Comparison of ENCODE assay signal across 23 cellular contexts in the genomic region with DNA sequence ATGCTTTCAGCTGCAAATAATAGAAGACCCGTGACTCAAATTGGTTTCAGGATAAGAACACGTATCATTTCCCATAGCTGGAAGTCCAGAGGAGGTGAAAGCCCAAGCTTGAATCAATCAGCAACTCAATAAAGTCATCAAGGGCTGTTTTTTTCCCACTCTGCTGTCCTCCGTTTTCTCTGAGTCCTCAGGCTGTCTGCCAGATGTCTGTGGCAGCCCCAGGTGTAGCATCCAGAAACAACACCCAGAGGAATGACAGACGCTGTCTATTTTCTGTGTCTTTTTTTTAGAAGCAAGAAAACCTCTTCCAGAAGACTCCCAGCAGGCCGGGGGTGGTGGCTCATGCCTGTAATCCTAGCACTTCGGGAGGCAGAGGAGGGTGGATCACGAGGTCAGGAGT.
"Had no signal": no experiment of that assay in that cellular context is flagged by ENCODE, and none has a peak within 500 bp of the region (broad histone marks: within the 10 kb centered on the region; RNA-seq: fewer than 3 reads in every experiment).

No MANE protein-coding gene starts in this region.

- H3K4me3 ChIP-seq: gastrocnemius medialis, heart right ventricle, left ventricle myocardium inferior, lung, neural progenitor cell, pancreas, tibial artery, upper lobe of right lung, vagina had no signal

- H3K4me1 Mint-ChIP-seq: neural progenitor cell had no signal

- H3K4me3 Mint-ChIP-seq: natural killer cell treated with Interleukin-12 subunit alpha and Interleukin-12 subunit beta and Interleukin-15 and Interleukin-18, amount 100 ng/mL, for 72 hours; neural progenitor cell; stimulated activated effector memory CD8-positive, alpha-beta T cell treated with anti-CD3 and anti-CD28 coated beads, Interleukin-12 subunit alpha, Interleukin-12 subunit beta, amount 100 ng/mL, for 72 hours; stimulated activated naive CD8-positive, alpha-beta T cell treated with anti-CD3 and anti-CD28 coated beads, Interleukin-15, Interleukin-2, amounts not matched to agents 100 ng/mL and 50 ng/mL, for 24 hours had no signal

- H3K9ac ChIP-seq: neural progenitor cell had no signal

- H3K27ac Mint-ChIP-seq: natural killer cell treated with Interleukin-12 subunit alpha and Interleukin-12 subunit beta and Interleukin-15 and Interleukin-18, amount 100 ng/mL, for 72 hours; neural progenitor cell; progenitor cell of endocrine pancreas; stimulated activated effector memory CD8-positive, alpha-beta T cell treated with anti-CD3 and anti-CD28 coated beads, Interleukin-12 subunit alpha, Interleukin-12 subunit beta, amount 100 ng/mL, for 72 hours; stimulated activated naive CD8-positive, alpha-beta T cell treated with anti-CD3 and anti-CD28 coated beads, Interleukin-15, Interleukin-2, amounts not matched to agents 100 ng/mL and 50 ng/mL, for 24 hours had no signal

- H3K27me3 ChIP-seq: gastrocnemius medialis, heart right ventricle, neural progenitor cell, pancreas, tibial artery, upper lobe of right lung, vagina had no signal

- DNase-seq: effector CD8-positive, alpha-beta T cell; gastrocnemius medialis; heart right ventricle; left ventricle myocardium inferior; mesenchymal stem cell; midbrain; nucleus accumbens; pancreas; right cardiac atrium; stimulated activated CD4-positive, alpha-beta T cell treated with anti-CD3 and anti-CD28 coated beads, Interleukin-12 subunit alpha, Interleukin-12 subunit beta, amount 100 ng/mL, for 4 hours; tibial artery; upper lobe of right lung had no signal

- FAIRE-seq: colon, endometrium, keratinocyte, pancreas, small intestine had no signal

- H3K36me3 Mint-ChIP-seq: stimulated activated effector memory CD8-positive, alpha-beta T cell treated with anti-CD3 and anti-CD28 coated beads, Interleukin-12 subunit alpha, Interleukin-12 subunit beta, amount 100 ng/mL, for 72 hours had no signal

- H3K27ac ChIP-seq: gastrocnemius medialis, heart right ventricle, left ventricle myocardium inferior, neural progenitor cell, pancreas, tibial artery, upper lobe of right lung, vagina had no signal

- H3K9me3 ChIP-seq: gastrocnemius medialis, pancreas, vagina had no signal

- H3K4me2 ChIP-seq: neural progenitor cell had no signal

- H3K4me1 ChIP-seq: gastrocnemius medialis, neural progenitor cell, pancreas, tibial artery, upper lobe of right lung, vagina had no signal

- H3K36me3 ChIP-seq: gastrocnemius medialis, heart right ventricle, left ventricle myocardium inferior, neural progenitor cell, pancreas, tibial artery, upper lobe of right lung, vagina had no signal
